ENCODE assay signal across 19 cellular contexts in the genomic region with DNA sequence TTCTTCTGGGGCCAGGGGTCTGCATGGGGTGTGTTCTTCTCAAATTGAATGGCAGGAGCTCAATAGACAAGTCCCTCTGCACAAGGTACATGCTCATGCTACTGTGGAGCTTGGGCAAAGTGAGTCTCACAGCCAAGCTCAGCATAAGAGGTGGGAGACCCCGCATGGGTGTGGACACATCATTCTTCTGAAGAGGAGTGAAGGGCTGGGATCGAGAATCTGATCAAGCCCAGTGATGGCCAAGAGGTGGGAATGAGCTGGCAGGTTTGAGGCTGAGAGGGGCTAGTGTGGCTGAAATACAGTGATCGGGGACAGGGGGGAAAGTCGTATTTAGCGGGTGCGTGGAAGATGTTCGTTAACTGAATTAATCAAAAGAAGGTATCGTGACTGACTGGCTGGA. TPM values are rescaled to one million over a fixed set of nuclear protein-coding genes. Genes with fewer than 3 reads are reported as not detected.
DNase-seq lines count a peak whose midpoint lies in the region; ATAC-seq and TF ChIP-seq lines count a peak whose summit lies in the region.
"Had no signal": no experiment of that assay in that cellular context is flagged by ENCODE, and none has a peak within 500 bp of the region (broad histone marks: within the 10 kb centered on the region; RNA-seq: fewer than 3 reads in every experiment).

No MANE protein-coding gene starts in this region.

- peaks cover 74% of the 10 kb centered on the region for H3K4me1 ChIP-seq in A673 (ENCODE audit: insufficient read depth, low read length, poor library complexity, severe bottlenecking)

- CTCF ChIA-PET in A673 (lab: Charles Lee): no interaction called here

- no peak for DNase-seq in A673 (ENCODE audit: low spot score)
- peak; percentile 22 for DNase-seq in activated CD8-positive, alpha-beta memory T cell treated with anti-CD3 and anti-CD28 coated beads, Interleukin-2, amount 50 U/mL, for 48 hours
- DNase-seq in mesenteric fat pad (ENCODE audit: low spot score): peak; percentile 49
- DNase-seq in sciatic nerve (ENCODE audit: low spot score): peak; percentile 13
- no peak for DNase-seq in stimulated activated CD8-positive, alpha-beta memory T cell treated with anti-CD3 and anti-CD28 coated beads, Interleukin-4, amount 100 ng/mL, for 48 hours
- DNase-seq in NCI-H146 treated with DMSO at 0.1 percent for 48 hours (lab: John Stamatoyannopoulos, UW; ENCODE audit: unreplicated experiment): no peak
- no peak for DNase-seq in activated CD4-positive, alpha-beta T cell treated with anti-CD3 and anti-CD28 coated beads for 4 hours
- DNase-seq: Calu3; CD8-positive, alpha-beta memory T cell; DMS53; GDM1; MV-4-11; NCI-H1694 treated with DMSO at 0.1 percent for 48 hours; NCI-H446; NCI-H526 treated with DMSO at 0.1 percent for 48 hours; OCI-M1; Right ventricle myocardium superior had no signal

- H3K27ac ChIP-seq in A673 (ENCODE audit: low read depth, low read length, poor library complexity, severe bottlenecking): peak overlapping the region; percentile 37
- H3K27ac ChIP-seq: C4-2B had no signal

- H3K27me3 ChIP-seq in A673 (replicated peaks; ENCODE audit: insufficient read depth, low read depth, low read length, poor library complexity): no peaks in the 10 kb centered on the region

- no peak for ATAC-seq in sciatic nerve
- ATAC-seq in esophagus mucosa: no peak

- no TSS peak for BruUV-seq in A673 (replicated peaks; lab: Mats Ljungman, UMichigan)

- no peaks in the 10 kb centered on the region for H3K36me3 ChIP-seq in A673 (ENCODE audit: insufficient read depth, low read length, poor library complexity, severe bottlenecking)

- POLR2A ChIA-PET in A673 (lab: Charles Lee; ENCODE audit: low non-redundant PET): no interaction called here

- intact Hi-C loops in A673 (cut with micrococcal nuclease; ENCODE audit: unreplicated experiment): no loop called here
- intact Hi-C loops in sciatic nerve (cut with DNase I): no loop called here

- H3K9me3 ChIP-seq in A673 (ENCODE audit: low read depth, low read length, poor library complexity, severe bottlenecking): no peaks in the 10 kb centered on the region

- no peak overlapping the region for H3K4me3 ChIP-seq in A673 (ENCODE audit: low read depth, low read length, poor library complexity, severe bottlenecking)

- TF ChIP-seq CTCF in A673 (conservative IDR thresholded peaks at IDR 0.05; ENCODE audit: low read depth, low read length): no peak

RNA-seq across cellular contexts. Expression of gene CDH23, which starts 32.6 kb away (rescaled TPM):
- total RNA-seq in A673 (2021) (49.7 and 50.7 TPM in 2 replicates), mesenteric fat pad (9.7 TPM), sciatic nerve (20.1 TPM), esophagus mucosa (1.3 TPM)

Comparison
In these comparisons a context has a peak if more than half of its experiments do, and no peak if none do; other contexts are left out.
1. DNase-seq: peak in activated CD8-positive, alpha-beta memory T cell treated with anti-CD3 and anti-CD28 coated beads, Interleukin-2, amount 50 U/mL, for 48 hours (single experiment), mesenteric fat pad (single experiment) and sciatic nerve (single experiment); none in A673 (single experiment), stimulated activated CD8-positive, alpha-beta memory T cell treated with anti-CD3 and anti-CD28 coated beads, Interleukin-4, amount 100 ng/mL, for 48 hours (single experiment), NCI-H146 treated with DMSO at 0.1 percent for 48 hours (single experiment) and activated CD4-positive, alpha-beta T cell treated with anti-CD3 and anti-CD28 coated beads for 4 hours (0 of 2).